ENCODE assay signal across 16 cellular contexts in genomic region chr12:87086118-87086891, GRCh38.
DNase-seq lines count a peak whose midpoint lies in the region; ATAC-seq, FAIRE-seq and TF ChIP-seq lines count a peak whose summit lies in the region.
"Had no signal": no experiment of that assay in that cellular context is flagged by ENCODE, and none has a peak within 500 bp of the region (broad histone marks: within the 10 kb centered on the region; RNA-seq: fewer than 3 reads in every experiment).

No MANE protein-coding gene starts in this region.

- H3K9me3 ChIP-seq in breast epithelium = no peaks in the 10 kb centered on the region

- BruUV-seq in MCF 10A (replicated peaks; lab: Mats Ljungman, UMichigan) = no TSS peak

- no peaks in the 10 kb centered on the region for H3K9me3 Mint-ChIP-seq in MCF 10A (ENCODE audit: unreplicated experiment)
- peaks cover 4 to 30% (median 6%) of the 10 kb centered on the region in 6 donors for H3K9me3 Mint-ChIP-seq in immature natural killer cell
- H3K9me3 Mint-ChIP-seq: endodermal cell had no signal

- H3K27me3 Mint-ChIP-seq in MCF 10A (ENCODE audit: insufficient read depth, unreplicated experiment) = no peaks in the 10 kb centered on the region
- peaks cover 0 to 1% (median 0%) of the 10 kb centered on the region in 3 donors for H3K27me3 Mint-ChIP-seq in immature natural killer cell (ENCODE audit: low read depth in 3 of 3)
- H3K27me3 Mint-ChIP-seq: T-cell had no signal

- no peak overlapping the region for H3K4me3 ChIP-seq in breast epithelium
- H3K4me3 ChIP-seq in bronchial epithelial cell (ENCODE audit: low read depth, low read length) = no peak overlapping the region

- peak; percentile 50 for DNase-seq in MCF 10A (ENCODE audit: unreplicated experiment)
- no peak for DNase-seq in breast epithelium (ENCODE audit: low spot score in 2 of 2)
- peak; percentile 18 for DNase-seq in NCI-H774 (lab: John Stamatoyannopoulos, UW)
- peak; percentile 54 for DNase-seq in bronchial epithelial cell (ENCODE audit: low read depth)
- no peak for DNase-seq in GM20000 (ENCODE audit: low spot score)
- DNase-seq in HPDE6-E6E7 (ENCODE audit: extremely low spot score) = no peak
- DNase-seq in immature natural killer cell = no peak
- DNase-seq: activated CD4-positive, alpha-beta T cell treated with anti-CD3 and anti-CD28 coated beads for 1 hour; activated naive CD4-positive, alpha-beta T cell treated with anti-CD3 and anti-CD28 coated beads, Interleukin-2, amount 50 U/mL, for 16 hours; central memory CD4-positive, alpha-beta T cell; endodermal cell; NCI-H1048; T-cell; trophoblast cell had no signal

- TF ChIP-seq CTCF in MCF 10A (IDR thresholded peaks at IDR 0.05; ENCODE audit: unreplicated experiment) = no peak
- TF ChIP-seq CTCF in breast epithelium (IDR thresholded peaks at IDR 0.05) = no peak
- TF ChIP-seq CTCF in bronchial epithelial cell (IDR thresholded peaks at IDR 0.05; ENCODE audit: insufficient read depth, low read length, severe bottlenecking) = no peak
- no peak for TF ChIP-seq CTCF in GM20000 (IDR thresholded peaks at IDR 0.05; ENCODE audit: extremely low read depth, missing control alignments)

- H3K4me1 ChIP-seq in breast epithelium = no peaks in the 10 kb centered on the region

- H3K27me3 ChIP-seq in breast epithelium = no peaks in the 10 kb centered on the region
- H3K27me3 ChIP-seq in bronchial epithelial cell (ENCODE audit: control insufficient read depth, insufficient read depth, low read length) = no peaks in the 10 kb centered on the region

- H3K36me3 Mint-ChIP-seq in MCF 10A (ENCODE audit: insufficient read depth, unreplicated experiment) (no peaks in the 10 kb centered on the region), immature natural killer cell (no peaks in the 10 kb centered on the region)
- H3K36me3 Mint-ChIP-seq: T-cell had no signal

- no peak for ATAC-seq in HG02610 (IDR thresholded peaks at IDR 0.05; ENCODE audit: unreplicated experiment)
- ATAC-seq: T-cell had no signal

- CTCF ChIA-PET in MCF 10A (lab: Yijun Ruan, JAX) = no interaction called here

- POLR2A ChIA-PET in MCF 10A (lab: Yijun Ruan, JAX) = no interaction called here

- no peaks in the 10 kb centered on the region for H3K4me1 Mint-ChIP-seq in MCF 10A (ENCODE audit: insufficient read depth, unreplicated experiment)
- no peaks in the 10 kb centered on the region for H3K4me1 Mint-ChIP-seq in immature natural killer cell
- H3K4me1 Mint-ChIP-seq: endodermal cell, T-cell had no signal

- no peak overlapping the region for H3K27ac Mint-ChIP-seq in MCF 10A (ENCODE audit: low read depth, unreplicated experiment)
- H3K27ac Mint-ChIP-seq in immature natural killer cell = no peak overlapping the region
- H3K27ac Mint-ChIP-seq: endodermal cell, T-cell had no signal

- TF ChIP-seq POLR2A in breast epithelium (IDR thresholded peaks at IDR 0.05) = no peak

- no peak overlapping the region for H3K4me3 Mint-ChIP-seq in MCF 10A (ENCODE audit: unreplicated experiment)
- H3K4me3 Mint-ChIP-seq in immature natural killer cell = no peak overlapping the region
- H3K4me3 Mint-ChIP-seq: endodermal cell, T-cell had no signal

- FAIRE-seq in bronchial epithelial cell (lab: Jason Lieb, UNC) = no peak
- FAIRE-seq: GM18507 had no signal

- intact Hi-C loops in MCF 10A (cut with micrococcal nuclease) (no loop called here), breast epithelium (cut with DNase I; ENCODE audit: low total_unique reads) (no loop called here)

- H3K36me3 ChIP-seq in breast epithelium = no peaks in the 10 kb centered on the region
- H3K36me3 ChIP-seq in bronchial epithelial cell (ENCODE audit: control insufficient read depth, insufficient read depth, low read length) = no peaks in the 10 kb centered on the region

- no peak overlapping the region for H3K27ac ChIP-seq in breast epithelium

Comparison
In these comparisons a context has a peak if more than half of its experiments do, and no peak if none do; other contexts are left out.
1. DNase-seq: peak in MCF 10A (single experiment), NCI-H774 (single experiment) and bronchial epithelial cell (single experiment); none in breast epithelium (0 of 2), GM20000 (single experiment), HPDE6-E6E7 (single experiment) and immature natural killer cell (0 of 3).